1 cellular context compared by ENCODE assay signal in genomic region chr7:106819546-106819945, GRCh38.
TF ChIP-seq lines count a peak whose summit lies in the region.

No MANE protein-coding gene starts in this region.

TF ChIP-seq in IMR-90, 13 proteins besides CTCF, POLR2A, EP300 and RAD21 (continued from another document):
- TF ChIP-seq, protein P1, sequence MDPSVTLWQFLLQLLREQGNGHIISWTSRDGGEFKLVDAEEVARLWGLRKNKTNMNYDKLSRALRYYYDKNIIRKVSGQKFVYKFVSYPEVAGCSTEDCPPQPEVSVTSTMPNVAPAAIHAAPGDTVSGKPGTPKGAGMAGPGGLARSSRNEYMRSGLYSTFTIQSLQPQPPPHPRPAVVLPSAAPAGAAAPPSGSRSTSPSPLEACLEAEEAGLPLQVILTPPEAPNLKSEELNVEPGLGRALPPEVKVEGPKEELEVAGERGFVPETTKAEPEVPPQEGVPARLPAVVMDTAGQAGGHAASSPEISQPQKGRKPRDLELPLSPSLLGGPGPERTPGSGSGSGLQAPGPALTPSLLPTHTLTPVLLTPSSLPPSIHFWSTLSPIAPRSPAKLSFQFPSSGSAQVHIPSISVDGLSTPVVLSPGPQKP (IDR thresholded peaks at IDR 0.05; ENCODE audit: borderline replicate concordance, low read depth, low read length): no peak
- TF ChIP-seq CHD1 (IDR thresholded peaks at IDR 0.05; ENCODE audit: low read depth, low read length) (no peak), BHLHE40 (IDR thresholded peaks at IDR 0.05; ENCODE audit: low read depth, low read length) (no peak), FOS (IDR thresholded peaks at IDR 0.05; ENCODE audit: low read depth, low read length) (no peak), MXI1 (IDR thresholded peaks at IDR 0.05; ENCODE audit: borderline replicate concordance, low read depth, low read length) (no peak), MAZ (IDR thresholded peaks at IDR 0.05; ENCODE audit: borderline replicate concordance, low read depth, low read length) (no peak), SMC3 (IDR thresholded peaks at IDR 0.05; ENCODE audit: low read depth, low read length) (no peak), NFE2L2 (IDR thresholded peaks at IDR 0.05; ENCODE audit: low read depth, low read length) (no peak), CEBPB (IDR thresholded peaks at IDR 0.05; ENCODE audit: low read depth, low read length) (no peak), MAFK (IDR thresholded peaks at IDR 0.05; ENCODE audit: low read depth, low read length) (no peak), RFX5 (IDR thresholded peaks at IDR 0.05; ENCODE audit: low read depth, low read length) (no peak)
- TF ChIP-seq, protein P2, sequence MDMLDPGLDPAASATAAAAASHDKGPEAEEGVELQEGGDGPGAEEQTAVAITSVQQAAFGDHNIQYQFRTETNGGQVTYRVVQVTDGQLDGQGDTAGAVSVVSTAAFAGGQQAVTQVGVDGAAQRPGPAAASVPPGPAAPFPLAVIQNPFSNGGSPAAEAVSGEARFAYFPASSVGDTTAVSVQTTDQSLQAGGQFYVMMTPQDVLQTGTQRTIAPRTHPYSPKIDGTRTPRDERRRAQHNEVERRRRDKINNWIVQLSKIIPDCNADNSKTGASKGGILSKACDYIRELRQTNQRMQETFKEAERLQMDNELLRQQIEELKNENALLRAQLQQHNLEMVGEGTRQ (IDR thresholded peaks at IDR 0.05; ENCODE audit: low read depth, low read length): no peak
